ENCODE assay signal across 40 cellular contexts in the genomic region with DNA sequence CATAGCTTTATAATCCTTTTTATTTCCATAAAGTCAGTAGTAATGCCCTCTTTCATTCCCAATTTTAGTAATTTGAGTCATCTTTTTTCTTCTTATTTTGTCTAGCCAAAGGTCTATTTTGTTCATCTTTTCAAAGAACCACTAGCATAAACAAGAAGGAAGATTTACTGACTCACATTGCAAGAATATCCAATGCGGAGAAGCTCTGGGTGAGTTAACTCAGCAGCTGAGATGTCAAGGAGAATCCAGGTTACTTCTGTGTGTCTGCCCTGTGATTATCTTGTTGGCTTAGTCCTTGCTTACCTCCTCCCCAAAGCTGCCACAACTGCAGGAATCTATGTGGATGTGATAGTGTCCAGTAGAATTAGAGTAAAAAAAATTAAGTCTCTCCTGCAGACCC.
"Had no signal": no experiment of that assay in that cellular context is flagged by ENCODE, and none has a peak within 500 bp of the region (broad histone marks: within the 10 kb centered on the region; RNA-seq: fewer than 3 reads in every experiment).

No MANE protein-coding gene starts in this region.

- H3K4me1 Mint-ChIP-seq: activated naive CD4-positive, alpha-beta T cell treated with anti-CD3 and anti-CD28 coated beads, Interleukin-2, amount 10 ng/mL, durations not matched to agents 7 days and 5 days; activated naive CD4-positive, alpha-beta T cell treated with anti-CD3 and anti-CD28 coated beads, Interleukin-2, amount 50 U/mL, for 24 hours; activated naive CD8-positive, alpha-beta T cell treated with anti-CD3 and anti-CD28 coated beads for 36 hours; activated naive CD8-positive, alpha-beta T cell treated with anti-CD3 and anti-CD28 coated beads, Interleukin-2, amount 10 ng/mL, durations not matched to agents 7 days and 5 days; activated naive CD8-positive, alpha-beta T cell treated with anti-CD3 and anti-CD28 coated beads, Interleukin-2, amount 50 U/mL, for 24 hours; activated T-helper 17 cell treated with anti-CD3 and anti-CD28 coated beads, Interleukin-2, amount 50 U/mL, for 72 hours; brain; central memory CD8-positive, alpha-beta T cell had no signal

- H3K4me3 ChIP-seq: adrenal gland, ascending aorta, body of pancreas, breast epithelium, cardiac muscle cell had no signal

- ATAC-seq: activated naive CD4-positive, alpha-beta T cell treated with anti-CD3 and anti-CD28 coated beads, Interleukin-2, amount 50 U/mL, for 72 hours; activated naive CD8-positive, alpha-beta T cell treated with anti-CD3 and anti-CD28 coated beads, Interleukin-2, amount 50 U/mL, for 24 hours; activated T-cell treated with anti-CD3 and anti-CD28 coated beads, Interleukin-2, amount 50 U/mL, for 4 hours; activated T-cell treated with anti-CD3 and anti-CD28 coated beads, Interleukin-2, amount 50 U/mL, for 72 hours; activated T-helper 17 cell treated with anti-CD3 and anti-CD28 coated beads, Interleukin-2, amount 50 U/mL, for 72 hours; body of pancreas had no signal

- DNase-seq: activated effector memory CD4-positive, alpha-beta T cell treated with anti-CD3 and anti-CD28 coated beads, Interleukin-2, amount 50 U/mL, for 16 hours; activated effector memory CD4-positive, alpha-beta T cell treated with Interleukin-2 at 50 U/mL for 16 hours; activated gamma-delta T cell; activated gamma-delta T cell treated with Interleukin-2 at 50 U/mL for 16 hours; activated naive CD4-positive, alpha-beta T cell; activated naive CD4-positive, alpha-beta T cell treated with anti-CD3 and anti-CD28 coated beads for 36 hours; activated naive CD4-positive, alpha-beta T cell treated with anti-CD3 and anti-CD28 coated beads, Interleukin-2, amount 10 ng/mL, durations not matched to agents 7 days and 5 days; activated naive CD4-positive, alpha-beta T cell treated with anti-CD3 and anti-CD28 coated beads, Interleukin-2, amount 50 U/mL, for 16 hours; activated naive CD4-positive, alpha-beta T cell treated with Interleukin-2 at 50 U/mL for 16 hours; activated naive CD8-positive, alpha-beta T cell treated with anti-CD3 and anti-CD28 coated beads for 36 hours; activated naive CD8-positive, alpha-beta T cell treated with anti-CD3 and anti-CD28 coated beads, Interleukin-2, amount 10 ng/mL, durations not matched to agents 7 days and 5 days; activated naive CD8-positive, alpha-beta T cell treated with anti-CD3 and anti-CD28 coated beads, Interleukin-2, amount 50 U/mL, for 24 hours; activated T-cell treated with anti-CD3 and anti-CD28 coated beads, Interleukin-2, amount 50 U/mL, for 1 hour; activated T-cell treated with anti-CD3 and anti-CD28 coated beads, Interleukin-2, amount 50 U/mL, for 24 hours; activated T-cell treated with anti-CD3 and anti-CD28 coated beads, Interleukin-2, amount 50 U/mL, for 4 hours; activated T-cell treated with anti-CD3 and anti-CD28 coated beads, Interleukin-2, amount 50 U/mL, for 48 hours; activated T-cell treated with anti-CD3 and anti-CD28 coated beads, Interleukin-2, amount 50 U/mL, for 72 hours; adrenal gland; amniotic stem cell; amygdala; anterior cingulate cortex; aorta; body of pancreas; brain microvascular endothelial cell; caudate nucleus; central memory CD4-positive, alpha-beta T cell; cerebellar nuclear complex had no signal

- H3K4me3 Mint-ChIP-seq: activated naive CD4-positive, alpha-beta T cell treated with anti-CD3 and anti-CD28 coated beads for 36 hours; activated naive CD4-positive, alpha-beta T cell treated with anti-CD3 and anti-CD28 coated beads, Interleukin-2, amount 10 ng/mL, durations not matched to agents 7 days and 5 days; activated naive CD4-positive, alpha-beta T cell treated with anti-CD3 and anti-CD28 coated beads, Interleukin-2, amount 50 U/mL, for 24 hours; activated naive CD8-positive, alpha-beta T cell; activated naive CD8-positive, alpha-beta T cell treated with anti-CD3 and anti-CD28 coated beads for 36 hours; activated naive CD8-positive, alpha-beta T cell treated with anti-CD3 and anti-CD28 coated beads, Interleukin-2, amount 10 ng/mL, durations not matched to agents 7 days and 5 days; activated naive CD8-positive, alpha-beta T cell treated with anti-CD3 and anti-CD28 coated beads, Interleukin-2, amount 50 U/mL, for 24 hours; activated T-cell treated with anti-CD3 and anti-CD28 coated beads, Interleukin-2, amount 50 U/mL, for 24 hours; activated T-cell treated with anti-CD3 and anti-CD28 coated beads, Interleukin-2, amount 50 U/mL, for 4 hours; activated T-cell treated with anti-CD3 and anti-CD28 coated beads, Interleukin-2, amount 50 U/mL, for 72 hours; activated T-helper 1 cell treated with anti-CD3 and anti-CD28 coated beads, Interleukin-12 subunit alpha, Interleukin-12 subunit beta, Interleukin-2, Interleukin-4 antibody, amounts not matched to agents 30 ng/mL and 10 ng/mL and 1 ng/mL, durations not matched to agents 14 hours and 24 hours and 36 hours; activated T-helper 17 cell treated with anti-CD3 and anti-CD28 coated beads, Interleukin-2, amount 50 U/mL, for 72 hours; brain; central memory CD8-positive, alpha-beta T cell had no signal

- FAIRE-seq: astrocyte, bronchial epithelial cell had no signal

- H3K4me1 ChIP-seq: adrenal gland, ascending aorta, body of pancreas, breast epithelium had no signal

- H3K36me3 ChIP-seq: adrenal gland, ascending aorta, brain microvascular endothelial cell, breast epithelium, cardiac muscle cell had no signal

- H3K9me3 Mint-ChIP-seq: activated naive CD4-positive, alpha-beta T cell treated with anti-CD3 and anti-CD28 coated beads for 36 hours; activated naive CD4-positive, alpha-beta T cell treated with anti-CD3 and anti-CD28 coated beads, Interleukin-2, amount 10 ng/mL, durations not matched to agents 7 days and 5 days; activated naive CD4-positive, alpha-beta T cell treated with anti-CD3 and anti-CD28 coated beads, Interleukin-2, amount 50 U/mL, for 24 hours; activated naive CD4-positive, alpha-beta T cell treated with anti-CD3 and anti-CD28 coated beads, Interleukin-2, amount 50 U/mL, for 72 hours; activated naive CD8-positive, alpha-beta T cell treated with anti-CD3 and anti-CD28 coated beads for 36 hours; activated naive CD8-positive, alpha-beta T cell treated with anti-CD3 and anti-CD28 coated beads, Interleukin-2, amount 10 ng/mL, durations not matched to agents 7 days and 5 days; activated naive CD8-positive, alpha-beta T cell treated with anti-CD3 and anti-CD28 coated beads, Interleukin-2, amount 50 U/mL, for 24 hours; activated T-cell treated with anti-CD3 and anti-CD28 coated beads, Interleukin-2, amount 50 U/mL, for 24 hours; activated T-cell treated with anti-CD3 and anti-CD28 coated beads, Interleukin-2, amount 50 U/mL, for 4 hours; activated T-cell treated with anti-CD3 and anti-CD28 coated beads, Interleukin-2, amount 50 U/mL, for 72 hours; activated T-helper 1 cell treated with anti-CD3 and anti-CD28 coated beads, Interleukin-12 subunit alpha, Interleukin-12 subunit beta, Interleukin-2, Interleukin-4 antibody, amounts not matched to agents 30 ng/mL and 10 ng/mL and 1 ng/mL, durations not matched to agents 14 hours and 24 hours and 36 hours; activated T-helper 17 cell treated with anti-CD3 and anti-CD28 coated beads, Interleukin-2, amount 50 U/mL, for 72 hours; activated T-helper 2 cell treated with anti-CD3 and anti-CD28 coated beads, Interferon-gamma antibody, Interleukin-2, Interleukin-4, amounts not matched to agents 10 μg/mL and 5 μg/mL and 100 μg/mL, durations not matched to agents 14 hours and 24 hours and 36 hours; central memory CD8-positive, alpha-beta T cell had no signal

- H3K36me3 Mint-ChIP-seq: activated naive CD4-positive, alpha-beta T cell treated with anti-CD3 and anti-CD28 coated beads, Interleukin-2, amount 10 ng/mL, durations not matched to agents 7 days and 5 days; activated naive CD4-positive, alpha-beta T cell treated with anti-CD3 and anti-CD28 coated beads, Interleukin-2, amount 50 U/mL, for 24 hours; activated naive CD4-positive, alpha-beta T cell treated with anti-CD3 and anti-CD28 coated beads, Interleukin-2, amount 50 U/mL, for 72 hours; activated naive CD8-positive, alpha-beta T cell; activated naive CD8-positive, alpha-beta T cell treated with anti-CD3 and anti-CD28 coated beads for 36 hours; activated naive CD8-positive, alpha-beta T cell treated with anti-CD3 and anti-CD28 coated beads, Interleukin-2, amount 10 ng/mL, durations not matched to agents 7 days and 5 days; brain had no signal

- H3K27ac ChIP-seq: adrenal gland, ascending aorta, body of pancreas, brain microvascular endothelial cell, breast epithelium, cardiac muscle cell had no signal

- H3K27ac Mint-ChIP-seq: activated naive CD4-positive, alpha-beta T cell treated with anti-CD3 and anti-CD28 coated beads for 36 hours; activated naive CD4-positive, alpha-beta T cell treated with anti-CD3 and anti-CD28 coated beads, Interleukin-2, amount 10 ng/mL, durations not matched to agents 7 days and 5 days; activated naive CD4-positive, alpha-beta T cell treated with anti-CD3 and anti-CD28 coated beads, Interleukin-2, amount 50 U/mL, for 24 hours; activated naive CD4-positive, alpha-beta T cell treated with anti-CD3 and anti-CD28 coated beads, Interleukin-2, amount 50 U/mL, for 72 hours; activated naive CD8-positive, alpha-beta T cell; activated naive CD8-positive, alpha-beta T cell treated with anti-CD3 and anti-CD28 coated beads for 36 hours; activated naive CD8-positive, alpha-beta T cell treated with anti-CD3 and anti-CD28 coated beads, Interleukin-2, amount 10 ng/mL, durations not matched to agents 7 days and 5 days; activated naive CD8-positive, alpha-beta T cell treated with anti-CD3 and anti-CD28 coated beads, Interleukin-2, amount 50 U/mL, for 24 hours; activated T-cell treated with anti-CD3 and anti-CD28 coated beads, Interleukin-2, amount 50 U/mL, for 24 hours; activated T-cell treated with anti-CD3 and anti-CD28 coated beads, Interleukin-2, amount 50 U/mL, for 72 hours; activated T-helper 1 cell treated with anti-CD3 and anti-CD28 coated beads, Interleukin-12 subunit alpha, Interleukin-12 subunit beta, Interleukin-2, Interleukin-4 antibody, amounts not matched to agents 30 ng/mL and 10 ng/mL and 1 ng/mL, durations not matched to agents 14 hours and 24 hours and 36 hours; activated T-helper 17 cell treated with anti-CD3 and anti-CD28 coated beads, Interleukin-2, amount 50 U/mL, for 72 hours; activated T-helper 2 cell treated with anti-CD3 and anti-CD28 coated beads, Interferon-gamma antibody, Interleukin-2, Interleukin-4, amounts not matched to agents 10 μg/mL and 5 μg/mL and 100 μg/mL, durations not matched to agents 14 hours and 24 hours and 36 hours; brain had no signal

- H3K9me3 ChIP-seq: adrenal gland, ascending aorta, body of pancreas, breast epithelium had no signal

- H3K27me3 ChIP-seq: adrenal gland, ascending aorta, body of pancreas, breast epithelium, cardiac muscle cell had no signal
